ENCODE assay signal across 2 cellular contexts in the genomic region with DNA sequence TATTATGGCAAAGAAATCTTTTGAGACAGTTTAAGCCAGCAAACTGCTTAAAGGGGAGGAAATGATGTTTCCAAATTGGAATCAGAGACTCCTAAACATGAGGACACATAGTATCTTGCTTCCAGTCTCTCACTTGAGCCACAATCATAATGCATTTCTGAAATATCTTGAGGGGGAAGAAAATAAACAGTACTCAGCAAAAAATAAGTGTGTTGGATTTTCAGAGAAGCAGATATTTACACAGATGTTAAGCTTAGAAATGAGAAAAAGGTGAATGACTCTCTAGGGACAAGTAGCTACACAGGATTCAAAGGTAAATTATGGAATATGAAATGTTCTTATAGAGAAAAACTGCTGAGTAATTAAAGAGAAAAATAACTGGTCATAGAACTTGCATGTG.
TF ChIP-seq lines count a peak whose summit lies in the region.

No MANE protein-coding gene starts in this region.

TF ChIP-seq in A549, 52 proteins besides CTCF, POLR2A, EP300 and RAD21:
- TF ChIP-seq, protein P1, sequence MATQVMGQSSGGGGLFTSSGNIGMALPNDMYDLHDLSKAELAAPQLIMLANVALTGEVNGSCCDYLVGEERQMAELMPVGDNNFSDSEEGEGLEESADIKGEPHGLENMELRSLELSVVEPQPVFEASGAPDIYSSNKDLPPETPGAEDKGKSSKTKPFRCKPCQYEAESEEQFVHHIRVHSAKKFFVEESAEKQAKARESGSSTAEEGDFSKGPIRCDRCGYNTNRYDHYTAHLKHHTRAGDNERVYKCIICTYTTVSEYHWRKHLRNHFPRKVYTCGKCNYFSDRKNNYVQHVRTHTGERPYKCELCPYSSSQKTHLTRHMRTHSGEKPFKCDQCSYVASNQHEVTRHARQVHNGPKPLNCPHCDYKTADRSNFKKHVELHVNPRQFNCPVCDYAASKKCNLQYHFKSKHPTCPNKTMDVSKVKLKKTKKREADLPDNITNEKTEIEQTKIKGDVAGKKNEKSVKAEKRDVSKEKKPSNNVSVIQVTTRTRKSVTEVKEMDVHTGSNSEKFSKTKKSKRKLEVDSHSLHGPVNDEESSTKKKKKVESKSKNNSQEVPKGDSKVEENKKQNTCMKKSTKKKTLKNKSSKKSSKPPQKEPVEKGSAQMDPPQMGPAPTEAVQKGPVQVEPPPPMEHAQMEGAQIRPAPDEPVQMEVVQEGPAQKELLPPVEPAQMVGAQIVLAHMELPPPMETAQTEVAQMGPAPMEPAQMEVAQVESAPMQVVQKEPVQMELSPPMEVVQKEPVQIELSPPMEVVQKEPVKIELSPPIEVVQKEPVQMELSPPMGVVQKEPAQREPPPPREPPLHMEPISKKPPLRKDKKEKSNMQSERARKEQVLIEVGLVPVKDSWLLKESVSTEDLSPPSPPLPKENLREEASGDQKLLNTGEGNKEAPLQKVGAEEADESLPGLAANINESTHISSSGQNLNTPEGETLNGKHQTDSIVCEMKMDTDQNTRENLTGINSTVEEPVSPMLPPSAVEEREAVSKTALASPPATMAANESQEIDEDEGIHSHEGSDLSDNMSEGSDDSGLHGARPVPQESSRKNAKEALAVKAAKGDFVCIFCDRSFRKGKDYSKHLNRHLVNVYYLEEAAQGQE (IDR thresholded peaks at IDR 0.05) = no peak
- TF ChIP-seq MAFK (IDR thresholded peaks at IDR 0.05; ENCODE audit: partially characterized antibody) = peak; percentile 68
TF ChIP-seq in A549: peak in this region for 1.

TF ChIP-seq in neural cell, 6 proteins besides CTCF, POLR2A, EP300 and RAD21 (continued from another document):
- TF ChIP-seq MXI1 (conservative IDR thresholded peaks at IDR 0.05; ENCODE audit: poor library complexity, severe bottlenecking) = no peak
- TF ChIP-seq, protein P1 (IDR thresholded peaks at IDR 0.05; ENCODE audit: borderline replicate concordance) = no peak
